9 cellular contexts compared by ENCODE assay signal in genomic region chr17:40347319-40348135, GRCh38. TPM values are rescaled to one million over a fixed set of nuclear protein-coding genes. Genes with fewer than 3 reads are reported as not detected.
DNase-seq lines count a peak whose midpoint lies in the region; ATAC-seq and TF ChIP-seq lines count a peak whose summit lies in the region.
"Had no signal": no experiment of that assay in that cellular context is flagged by ENCODE, and none has a peak within 500 bp of the region (broad histone marks: within the 10 kb centered on the region; RNA-seq: fewer than 3 reads in every experiment).

No MANE protein-coding gene starts in this region.

- H3K4me3 Mint-ChIP-seq in T-helper 2 cell treated with Interferon-gamma antibody and Interleukin-4, amounts not matched to agents 5 μg/mL and 100 μg/mL, for 36 hours = no peak overlapping the region

- H3K9me3 Mint-ChIP-seq in T-helper 2 cell treated with Interferon-gamma antibody and Interleukin-4, amounts not matched to agents 5 μg/mL and 100 μg/mL, for 36 hours = no peaks in the 10 kb centered on the region

- intact Hi-C loops in colonic mucosa (cut with DNase I) (loop anchor here (2.0 kb wide), 1 partner anchor 41 kb away; no protein-coding TSS in a partner anchor), posterior vena cava (cut with DNase I) (loop anchor here in 1 of 2 donors (2.0 kb wide), 1 partner anchor 39 kb away; the partner anchor contains the start of gene RARA)

- TF ChIP-seq EP300 in suprapubic skin (IDR thresholded peaks at IDR 0.05) = no peak

- TF ChIP-seq POLR2A in suprapubic skin (IDR thresholded peaks at IDR 0.05) = no peak

- peaks cover 3% of the 10 kb centered on the region for H3K36me3 ChIP-seq in colonic mucosa
- H3K36me3 ChIP-seq in mesodermal cell (ENCODE audit: control insufficient read depth, insufficient read depth, low read length) = peaks cover 29% of the 10 kb centered on the region
- peaks cover 26% of the 10 kb centered on the region for H3K36me3 ChIP-seq in suprapubic skin

- DNase-seq in T-helper 2 cell treated with Interferon-gamma antibody and Interleukin-4, amounts not matched to agents 5 μg/mL and 100 μg/mL, for 36 hours (ENCODE audit: low spot score) = no peak
- no peak for DNase-seq in T-helper 2 cell
- DNase-seq in colonic mucosa = no peak
- DNase-seq in suprapubic skin (ENCODE audit: low spot score in 2 of 2) = no peak
- DNase-seq in NCI-H2029 (lab: John Stamatoyannopoulos, UW) = no peak
- DNase-seq in posterior vena cava (ENCODE audit: low spot score) = no peak
- DNase-seq: NCI-H2171 had no signal

- H3K9me3 ChIP-seq in colonic mucosa (no peaks in the 10 kb centered on the region), mesodermal cell (ENCODE audit: control insufficient read depth, low read length) (no peaks in the 10 kb centered on the region), suprapubic skin (no peaks in the 10 kb centered on the region)

- 8% methylated on average over 2 of the region's 9 CpGs; no CpG with 5 or more reads in 1 of the 2 experiments for WGBS in mesodermal cell (ENCODE audit: insufficient coverage in 2 of 2), 2 experiments
- 43% methylated on average over 9 of the region's 9 CpGs for WGBS in suprapubic skin

- H3K27me3 ChIP-seq in colonic mucosa = no peaks in the 10 kb centered on the region
- H3K27me3 ChIP-seq in suprapubic skin = no peaks in the 10 kb centered on the region

- peaks cover 34% of the 10 kb centered on the region for H3K36me3 Mint-ChIP-seq in T-helper 2 cell treated with Interferon-gamma antibody and Interleukin-4, amounts not matched to agents 5 μg/mL and 100 μg/mL, for 36 hours (ENCODE audit: low read depth)

- no peak for ATAC-seq in HG03135 (IDR thresholded peaks at IDR 0.05; ENCODE audit: unreplicated experiment)

- H3K27me3 Mint-ChIP-seq in T-helper 2 cell treated with Interferon-gamma antibody and Interleukin-4, amounts not matched to agents 5 μg/mL and 100 μg/mL, for 36 hours (ENCODE audit: low read depth) = no peaks in the 10 kb centered on the region

- TF ChIP-seq CTCF in colonic mucosa (IDR thresholded peaks at IDR 0.05) (no peak), suprapubic skin (IDR thresholded peaks at IDR 0.05) (no peak)

- H3K27ac ChIP-seq in colonic mucosa (peak overlapping the region; percentile 96), mesodermal cell (ENCODE audit: low read depth, low read length, severe bottlenecking) (peak overlapping the region; percentile 93), suprapubic skin (peak overlapping the region; percentile 96)

- peak overlapping the region in 1 of 2 donors; percentile 96 for H3K9ac ChIP-seq in colonic mucosa (ENCODE audit: low read depth in 2 of 2, low read length in 2 of 2)

- H3K4me1 Mint-ChIP-seq in T-helper 2 cell treated with Interferon-gamma antibody and Interleukin-4, amounts not matched to agents 5 μg/mL and 100 μg/mL, for 36 hours (ENCODE audit: low read depth) = peaks cover 24% of the 10 kb centered on the region

- peak overlapping the region; percentile 58 for H3K27ac Mint-ChIP-seq in T-helper 2 cell treated with Interferon-gamma antibody and Interleukin-4, amounts not matched to agents 5 μg/mL and 100 μg/mL, for 36 hours

- no peak overlapping the region for H3K4me3 ChIP-seq in colonic mucosa
- no peak overlapping the region for H3K4me3 ChIP-seq in mesodermal cell (ENCODE audit: extremely low read depth, insufficient read depth, low read length, poor library complexity, severe bottlenecking)
- peak overlapping the region; percentile 70 for H3K4me3 ChIP-seq in suprapubic skin

- H3K4me1 ChIP-seq in colonic mucosa (peaks cover 36% of the 10 kb centered on the region), mesodermal cell (ENCODE audit: control insufficient read depth, insufficient read depth, low read length, poor library complexity, severe bottlenecking) (peaks cover 75% of the 10 kb centered on the region), suprapubic skin (peaks cover 94% of the 10 kb centered on the region)

RNA-seq across cellular contexts. Expression of gene GJD3, which starts 17.0 kb away (rescaled TPM):
- total RNA-seq in colonic mucosa (under 1 TPM; 0.40 to 0.85 TPM), suprapubic skin (1 to 10 TPM in 1 of 4 donors, not detected in 3; 2.1 TPM), posterior vena cava (under 1 TPM; 0.79 to 1.00 TPM)
- polyA plus RNA-seq in mesodermal cell (2013, experiment 1 of 2) = 0.37 TPM
- polyA plus RNA-seq in mesodermal cell (2013, experiment 2 of 2) = not detected

RNA-seq across cellular contexts. Expression of gene RARA, which starts 38.5 kb away (rescaled TPM):
- total RNA-seq in colonic mucosa (10 to 100 TPM; 25.6 to 46.7 TPM), suprapubic skin (10 to 100 TPM; 19.4 to 32.1 (median 28.3) TPM), posterior vena cava (10 to 100 TPM; 47.5 to 54.5 TPM)
- 40.2 TPM for polyA plus RNA-seq in mesodermal cell (2013, experiment 1 of 2)
- polyA plus RNA-seq in mesodermal cell (2013, experiment 2 of 2) = 31.4 TPM

RNA-seq across cellular contexts. Expression of gene CDC6, which starts 59.8 kb away (rescaled TPM):
- total RNA-seq in colonic mucosa (10 to 100 TPM in 1 of 2 donors, 1 to 10 TPM in 1; 8.5 to 40.8 TPM), suprapubic skin (1 to 10 TPM; 2.7 to 5.3 (median 3.3) TPM), posterior vena cava (1 to 10 TPM; 1.4 to 2.5 TPM)
- 27.1 TPM for polyA plus RNA-seq in mesodermal cell (2013, experiment 1 of 2)
- polyA plus RNA-seq in mesodermal cell (2013, experiment 2 of 2) = 24.8 TPM
